In the genomic region with DNA sequence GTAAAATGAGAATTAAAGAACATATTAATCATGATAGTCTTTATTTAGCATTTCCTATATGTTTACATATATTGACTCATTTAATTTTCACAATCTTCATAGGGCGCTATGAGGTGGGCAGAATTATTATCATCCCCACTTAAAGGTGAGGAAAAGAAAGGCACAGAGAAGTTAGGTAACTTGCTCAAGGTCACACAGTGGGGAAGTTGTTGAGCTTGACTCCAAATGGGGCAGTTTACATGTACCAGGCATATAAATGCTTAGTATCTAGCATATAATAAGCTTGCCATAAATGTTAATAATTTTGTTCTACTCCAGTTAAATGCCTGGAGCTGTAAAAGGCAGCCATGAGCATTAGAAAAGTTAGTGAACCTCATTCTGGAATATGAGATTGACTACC, we compare ENCODE assay signal across 9 cellular contexts. TPM values are rescaled to one million over a fixed set of nuclear protein-coding genes. Genes with fewer than 3 reads are reported as not detected.
DNase-seq lines count a peak whose midpoint lies in the region; ATAC-seq, FAIRE-seq and TF ChIP-seq lines count a peak whose summit lies in the region.
"Had no signal": no experiment of that assay in that cellular context is flagged by ENCODE, and none has a peak within 500 bp of the region (broad histone marks: within the 10 kb centered on the region; RNA-seq: fewer than 3 reads in every experiment).

No MANE protein-coding gene starts in this region.

- FAIRE-seq in HepG2 (lab: Jason Lieb, UNC), result no peak

- no peak for TF ChIP-seq POLR2A in HepG2 (IDR thresholded peaks at IDR 0.05; ENCODE audit: insufficient read depth in 1 of 2, low read depth in 2 of 2, low read length in 2 of 2)

- H3K36me3 Mint-ChIP-seq in activated naive CD8-positive, alpha-beta T cell treated with anti-CD3 and anti-CD28 coated beads, Interleukin-2, amount 50 U/mL, for 24 hours (ENCODE audit: low read depth), result peaks cover 23% of the 10 kb centered on the region

- CTCF ChIA-PET in HepG2 (lab: Yijun Ruan, JAX; ENCODE audit: low intra/inter-chr PET ratio, low total read pairs), result no interaction called here

- no peaks in the 10 kb centered on the region for H4K20me1 ChIP-seq in HepG2 (ENCODE audit: insufficient read depth, low read length)

- in situ Hi-C loops in HAP-1 (cut with MboI; ENCODE audit: low sequenced_read_pairs), result loop anchor here (25.0 kb wide), 1 partner anchor 307 kb away; a partner anchor contains a TSS
- in situ Hi-C loops in HepG2 (cut with HindIII; ENCODE audit: extremely low pct_ligation_motif_present, low pct_unique_long_range_greater_than_20kb), result no loop called here

- WGBS in HepG2 (ENCODE audit: low lambda C conversion rate), result 95% methylated on average over 1 of the region's 1 CpG

- H3K4me1 ChIP-seq in ACC112 (ENCODE audit: control insufficient read depth, insufficient read depth, low read length, unreplicated experiment) (peaks cover 55% of the 10 kb centered on the region), HAP-1 (peaks cover 8% of the 10 kb centered on the region), HepG2 (ENCODE audit: insufficient read depth, low read length) (peaks cover 45% of the 10 kb centered on the region)

- H2AFZ ChIP-seq in ACC112 (ENCODE audit: low read length, unreplicated experiment), result no peak overlapping the region
- H2AFZ ChIP-seq in HepG2 (ENCODE audit: low read length), result no peak overlapping the region

- H3K9ac ChIP-seq in HepG2 (ENCODE audit: insufficient read depth, low read depth, low read length), result peak overlapping the region; percentile 71; the same call in 1 of the 2 replicates

- no TSS peak for BruUV-seq in HepG2 (replicated peaks; lab: Mats Ljungman, UMichigan)

- H3K4me3 Mint-ChIP-seq in activated naive CD8-positive, alpha-beta T cell treated with anti-CD3 and anti-CD28 coated beads, Interleukin-2, amount 50 U/mL, for 24 hours, result peak overlapping the region; percentile 90

- H3K4me1 Mint-ChIP-seq in activated naive CD8-positive, alpha-beta T cell treated with anti-CD3 and anti-CD28 coated beads, Interleukin-2, amount 50 U/mL, for 24 hours, result peaks cover 57% of the 10 kb centered on the region

- H3K4me3 ChIP-seq in ACC112 (ENCODE audit: low read depth, low read length) (peak overlapping the region; percentile 88), HAP-1 (peak overlapping the region; percentile 66), HepG2 (replicated peaks in 1 of 3; ENCODE audit: insufficient read depth in 1 of 3, low read depth in 2 of 3, low read length in 3 of 3) (peak overlapping the region; percentile 72 to 86 (median 77); a peak in 4 of 6 replicates)

- ATAC-seq in activated naive CD8-positive, alpha-beta T cell treated with anti-CD3 and anti-CD28 coated beads, Interleukin-2, amount 50 U/mL, for 24 hours, result no peak
- no peak for ATAC-seq in HepG2
- ATAC-seq: foreskin keratinocyte had no signal

- H3K27ac Mint-ChIP-seq in activated naive CD8-positive, alpha-beta T cell treated with anti-CD3 and anti-CD28 coated beads, Interleukin-2, amount 50 U/mL, for 24 hours, result peak overlapping the region; percentile 79

- H3K27me3 ChIP-seq in ACC112 (ENCODE audit: insufficient read depth, low read length), result no peaks in the 10 kb centered on the region
- no peaks in the 10 kb centered on the region for H3K27me3 ChIP-seq in HAP-1 (ENCODE audit: low read depth)
- H3K27me3 ChIP-seq in HepG2 (ENCODE audit: control insufficient read depth in 1 of 2, insufficient read depth in 2 of 2, low read length in 2 of 2), result no peaks in the 10 kb centered on the region
- H3K27me3 ChIP-seq: foreskin keratinocyte had no signal

- H3K9me3 Mint-ChIP-seq in activated naive CD8-positive, alpha-beta T cell treated with anti-CD3 and anti-CD28 coated beads, Interleukin-2, amount 50 U/mL, for 24 hours, result no peaks in the 10 kb centered on the region

- H3K36me3 ChIP-seq in ACC112 (ENCODE audit: insufficient read depth, low read length) (peaks cover 4% of the 10 kb centered on the region), HAP-1 (replicated peaks) (peaks cover 18% of the 10 kb centered on the region), HepG2 (replicated peaks in 1 of 2; ENCODE audit: control insufficient read depth in 1 of 2, insufficient read depth in 2 of 2, low read length in 2 of 2) (peaks cover 0 to 6% of the 10 kb centered on the region in 2 experiments; a peak in 1 of 5 replicates)

- TF ChIP-seq CTCF in HepG2 (CRISPR knock-in tag; IDR thresholded peaks at IDR 0.05), result no peak

- DNase-seq in HAP-1 (ENCODE audit: low spot score in 2 of 2) (no peak), HepG2 (ENCODE audit: low spot score) (no peak), SW 1271 (lab: John Stamatoyannopoulos, UW) (no peak), dedifferentiated amniotic fluid mesenchymal stem cell (ENCODE audit: extremely low spot score) (no peak), RPMI8226 (no peak), MV-4-11 (lab: John Stamatoyannopoulos, UW) (no peak)
- DNase-seq in activated naive CD8-positive, alpha-beta T cell treated with anti-CD3 and anti-CD28 coated beads, Interleukin-2, amount 50 U/mL, for 24 hours, result no peak
- DNase-seq: foreskin keratinocyte had no signal

- no peaks in the 10 kb centered on the region for H3K27me3 Mint-ChIP-seq in activated naive CD8-positive, alpha-beta T cell treated with anti-CD3 and anti-CD28 coated beads, Interleukin-2, amount 50 U/mL, for 24 hours

- intact Hi-C loops in HepG2 (cut with micrococcal nuclease; ENCODE audit: unreplicated experiment), result no loop called here

- POLR2A ChIA-PET in HepG2 (lab: Yijun Ruan, JAX), result no interaction called here

- no peak for TF ChIP-seq RAD21 in HepG2 (CRISPR knock-in tag; IDR thresholded peaks at IDR 0.05)

- TF ChIP-seq EP300 in HepG2 (IDR thresholded peaks at IDR 0.05; ENCODE audit: low read depth in 2 of 2, low read length in 2 of 2) (no peak), HepG2 (CRISPR knock-in tag; IDR thresholded peaks at IDR 0.05; ENCODE audit: borderline replicate concordance) (no peak)

- H3K27ac ChIP-seq in ACC112 (ENCODE audit: low read depth, low read length), result peak overlapping the region; percentile 89
- H3K27ac ChIP-seq in HepG2 (ENCODE audit: extremely low read length, insufficient read depth, low read length), result no peak overlapping the region

- no peaks in the 10 kb centered on the region for H3K9me3 ChIP-seq in HAP-1
- H3K9me3 ChIP-seq in HepG2 (ENCODE audit: low read length), result no peaks in the 10 kb centered on the region

- H3K4me2 ChIP-seq in HepG2 (ENCODE audit: low read depth, low read length), result peak overlapping the region; percentile 78

- H3K79me2 ChIP-seq in ACC112 (ENCODE audit: control insufficient read depth, insufficient read depth, low read length, unreplicated experiment), result peaks cover 81% of the 10 kb centered on the region
- H3K79me2 ChIP-seq in HepG2 (ENCODE audit: insufficient read depth, low read length), result peaks cover 25% of the 10 kb centered on the region

RNA-seq across cellular contexts. Expression of a gene that starts 1.5 kb away (rescaled TPM):
- 5.2 and 5.6 TPM in 2 replicates for total RNA-seq in HepG2 (2016; rRNA removed; fragmentation: Illumina TruSeq; extraction: Trizol)
- total RNA-seq in HepG2 (2016; cell fraction: cytosol; rRNA removed; fragmentation: Illumina TruSeq; extraction: Trizol; ENCODE audit: low read depth), result 29.5 and 32.5 TPM in 2 replicates
- 6.6 and 8.1 TPM in 2 replicates for total RNA-seq in HepG2 (2016; cell fraction: insoluble cytoplasmic fraction; rRNA removed; fragmentation: Illumina TruSeq; extraction: Trizol)
- total RNA-seq in HepG2 (2016; cell fraction: membrane; rRNA removed; fragmentation: Illumina TruSeq; extraction: Trizol), result 24.2 and 27.3 TPM in 2 replicates
- 0.65 and 1.8 TPM in 2 replicates for total RNA-seq in HepG2 (2016; cell fraction: nucleus; rRNA removed; fragmentation: Illumina TruSeq; extraction: Trizol)
- 8.3 and 11.5 TPM in 2 replicates for polyA plus RNA-seq in HepG2 (2011; rRNA removed)
- polyA plus RNA-seq in HepG2 (2011; cell fraction: cytosol; rRNA removed), result 8.2 and 9.2 TPM in 2 replicates
- 3.1 and 3.7 TPM in 2 replicates for polyA plus RNA-seq in HepG2 (2011; cell fraction: nucleus; rRNA removed)
- polyA plus RNA-seq in HepG2 (2012), result 4.6 and 7.2 TPM in 2 replicates
- 50.8 and 53.0 TPM in 2 replicates for polyA plus RNA-seq in HepG2 (2016; cell fraction: cytosol; fragmentation: Illumina TruSeq; extraction: Trizol; ENCODE audit: low read depth)
- polyA plus RNA-seq in HepG2 (2016; cell fraction: insoluble cytoplasmic fraction; fragmentation: Illumina TruSeq; extraction: Trizol; ENCODE audit: low read depth), result 8.5 and 8.8 TPM in 2 replicates
- 28.6 and 29.4 TPM in 2 replicates for polyA plus RNA-seq in HepG2 (2016; cell fraction: membrane; fragmentation: Illumina TruSeq; extraction: Trizol; ENCODE audit: low read depth)
- polyA plus RNA-seq in HepG2 (2016; cell fraction: nucleus; fragmentation: Illumina TruSeq; extraction: Trizol; ENCODE audit: insufficient read depth, low read depth), result 3.8 and 5.8 TPM in 2 replicates
- 2.0 and 3.7 TPM in 2 replicates for polyA minus RNA-seq in HepG2 (2011; rRNA and poly(A)+ RNA removed; ENCODE audit: low replicate concordance)
- 0.88 TPM in 1 of 2 replicates, not detected in the other for polyA minus RNA-seq in HepG2 (2011; cell fraction: cytosol; rRNA and poly(A)+ RNA removed)
- polyA minus RNA-seq in HepG2 (2011; cell fraction: nucleus; rRNA and poly(A)+ RNA removed), result 4.0 and 4.2 TPM in 2 replicates

RNA-seq across cellular contexts. Expression of a gene that starts 1.5 kb away (rescaled TPM):
- 13.6 and 18.9 TPM in 2 replicates for total RNA-seq in HepG2 (2016; rRNA removed; fragmentation: Illumina TruSeq; extraction: Trizol)
- 67.8 and 80.6 TPM in 2 replicates for total RNA-seq in HepG2 (2016; cell fraction: cytosol; rRNA removed; fragmentation: Illumina TruSeq; extraction: Trizol; ENCODE audit: low read depth)
- 11.6 and 13.5 TPM in 2 replicates for total RNA-seq in HepG2 (2016; cell fraction: insoluble cytoplasmic fraction; rRNA removed; fragmentation: Illumina TruSeq; extraction: Trizol)
- 41.3 and 48.8 TPM in 2 replicates for total RNA-seq in HepG2 (2016; cell fraction: membrane; rRNA removed; fragmentation: Illumina TruSeq; extraction: Trizol)
- total RNA-seq in HepG2 (2016; cell fraction: nucleus; rRNA removed; fragmentation: Illumina TruSeq; extraction: Trizol), result 6.7 and 10.8 TPM in 2 replicates
- polyA plus RNA-seq in HepG2 (2011; rRNA removed), result 5.1 and 6.1 TPM in 2 replicates
- 1.6 and 2.4 TPM in 2 replicates for polyA plus RNA-seq in HepG2 (2011; cell fraction: cytosol; rRNA removed)
- polyA plus RNA-seq in HepG2 (2011; cell fraction: nucleus; rRNA removed), result 17.7 and 18.0 TPM in 2 replicates
- 14.6 and 21.5 TPM in 2 replicates for polyA plus RNA-seq in HepG2 (2012)
- 56.1 and 69.9 TPM in 2 replicates for polyA plus RNA-seq in HepG2 (2016; cell fraction: cytosol; fragmentation: Illumina TruSeq; extraction: Trizol; ENCODE audit: low read depth)
- 10.2 and 11.2 TPM in 2 replicates for polyA plus RNA-seq in HepG2 (2016; cell fraction: insoluble cytoplasmic fraction; fragmentation: Illumina TruSeq; extraction: Trizol; ENCODE audit: low read depth)
- polyA plus RNA-seq in HepG2 (2016; cell fraction: membrane; fragmentation: Illumina TruSeq; extraction: Trizol; ENCODE audit: low read depth), result 34.3 and 42.3 TPM in 2 replicates
- polyA plus RNA-seq in HepG2 (2016; cell fraction: nucleus; fragmentation: Illumina TruSeq; extraction: Trizol; ENCODE audit: insufficient read depth, low read depth), result 11.8 and 19.6 TPM in 2 replicates
- 4.2 and 6.5 TPM in 2 replicates for polyA minus RNA-seq in HepG2 (2011; rRNA and poly(A)+ RNA removed; ENCODE audit: low replicate concordance)
- polyA minus RNA-seq in HepG2 (2011; cell fraction: cytosol; rRNA and poly(A)+ RNA removed), result 2.0 and 3.7 TPM in 2 replicates
- polyA minus RNA-seq in HepG2 (2011; cell fraction: nucleus; rRNA and poly(A)+ RNA removed), result 6.1 and 8.7 TPM in 2 replicates

RNA-seq across cellular contexts. Expression of a gene that starts 1.9 kb away (rescaled TPM):
- total RNA-seq in HepG2 (2016; rRNA removed; fragmentation: Illumina TruSeq; extraction: Trizol), result 24.3 and 44.2 TPM in 2 replicates
- total RNA-seq in HepG2 (2016; cell fraction: cytosol; rRNA removed; fragmentation: Illumina TruSeq; extraction: Trizol; ENCODE audit: low read depth), result 2.4 and 3.1 TPM in 2 replicates
- total RNA-seq in HepG2 (2016; cell fraction: insoluble cytoplasmic fraction; rRNA removed; fragmentation: Illumina TruSeq; extraction: Trizol), result 25.6 and 47.6 TPM in 2 replicates
- 13.5 and 13.7 TPM in 2 replicates for total RNA-seq in HepG2 (2016; cell fraction: membrane; rRNA removed; fragmentation: Illumina TruSeq; extraction: Trizol)
- total RNA-seq in HepG2 (2016; cell fraction: nucleus; rRNA removed; fragmentation: Illumina TruSeq; extraction: Trizol), result 12.9 and 17.1 TPM in 2 replicates
- polyA plus RNA-seq in HepG2 (2011; rRNA removed), result 16.1 and 19.8 TPM in 2 replicates
- 11.8 and 16.5 TPM in 2 replicates for polyA plus RNA-seq in HepG2 (2011; cell fraction: cytosol; rRNA removed)
- polyA plus RNA-seq in HepG2 (2011; cell fraction: nucleus; rRNA removed), result 5.8 and 6.0 TPM in 2 replicates
- polyA plus RNA-seq in HepG2 (2012), result 14.4 and 18.3 TPM in 2 replicates
- polyA plus RNA-seq in HepG2 (2016; cell fraction: cytosol; fragmentation: Illumina TruSeq; extraction: Trizol; ENCODE audit: low read depth), result 2.5 and 2.8 TPM in 2 replicates
- 57.9 and 58.3 TPM in 2 replicates for polyA plus RNA-seq in HepG2 (2016; cell fraction: insoluble cytoplasmic fraction; fragmentation: Illumina TruSeq; extraction: Trizol; ENCODE audit: low read depth)
- polyA plus RNA-seq in HepG2 (2016; cell fraction: membrane; fragmentation: Illumina TruSeq; extraction: Trizol; ENCODE audit: low read depth), result 8.6 and 9.5 TPM in 2 replicates
- 22.5 and 24.9 TPM in 2 replicates for polyA plus RNA-seq in HepG2 (2016; cell fraction: nucleus; fragmentation: Illumina TruSeq; extraction: Trizol; ENCODE audit: insufficient read depth, low read depth)
- polyA minus RNA-seq in HepG2 (2011; rRNA and poly(A)+ RNA removed; ENCODE audit: low replicate concordance), result 9.4 and 25.7 TPM in 2 replicates
- 16.2 and 17.1 TPM in 2 replicates for polyA minus RNA-seq in HepG2 (2011; cell fraction: cytosol; rRNA and poly(A)+ RNA removed)
- 15.1 and 18.4 TPM in 2 replicates for polyA minus RNA-seq in HepG2 (2011; cell fraction: nucleus; rRNA and poly(A)+ RNA removed)

RNA-seq across cellular contexts. Expression of a gene that starts 42.8 kb away (rescaled TPM):
- 65.3 and 81.6 TPM in 2 replicates for total RNA-seq in HepG2 (2016; rRNA removed; fragmentation: Illumina TruSeq; extraction: Trizol)
- 48.9 and 60.1 TPM in 2 replicates for total RNA-seq in HepG2 (2016; cell fraction: cytosol; rRNA removed; fragmentation: Illumina TruSeq; extraction: Trizol; ENCODE audit: low read depth)
- total RNA-seq in HepG2 (2016; cell fraction: insoluble cytoplasmic fraction; rRNA removed; fragmentation: Illumina TruSeq; extraction: Trizol), result 66.6 and 82.1 TPM in 2 replicates
- 83.8 and 87.5 TPM in 2 replicates for total RNA-seq in HepG2 (2016; cell fraction: membrane; rRNA removed; fragmentation: Illumina TruSeq; extraction: Trizol)
- total RNA-seq in HepG2 (2016; cell fraction: nucleus; rRNA removed; fragmentation: Illumina TruSeq; extraction: Trizol), result 23.8 and 26.8 TPM in 2 replicates
- polyA plus RNA-seq in HepG2 (2011; rRNA removed), result 92.9 and 109 TPM in 2 replicates
- 68.4 and 100 TPM in 2 replicates for polyA plus RNA-seq in HepG2 (2011; cell fraction: cytosol; rRNA removed)
- 24.9 and 29.2 TPM in 2 replicates for polyA plus RNA-seq in HepG2 (2011; cell fraction: nucleus; rRNA removed)
- 88.7 and 108 TPM in 2 replicates for polyA plus RNA-seq in HepG2 (2012)
- polyA plus RNA-seq in HepG2 (2016; cell fraction: cytosol; fragmentation: Illumina TruSeq; extraction: Trizol; ENCODE audit: low read depth), result 64.9 and 80.1 TPM in 2 replicates
- polyA plus RNA-seq in HepG2 (2016; cell fraction: insoluble cytoplasmic fraction; fragmentation: Illumina TruSeq; extraction: Trizol; ENCODE audit: low read depth), result 77.6 and 82.3 TPM in 2 replicates
- polyA plus RNA-seq in HepG2 (2016; cell fraction: membrane; fragmentation: Illumina TruSeq; extraction: Trizol; ENCODE audit: low read depth), result 81.0 and 84.5 TPM in 2 replicates
- 43.9 and 46.2 TPM in 2 replicates for polyA plus RNA-seq in HepG2 (2016; cell fraction: nucleus; fragmentation: Illumina TruSeq; extraction: Trizol; ENCODE audit: insufficient read depth, low read depth)
- 35.6 and 56.8 TPM in 2 replicates for polyA minus RNA-seq in HepG2 (2011; rRNA and poly(A)+ RNA removed; ENCODE audit: low replicate concordance)
- polyA minus RNA-seq in HepG2 (2011; cell fraction: cytosol; rRNA and poly(A)+ RNA removed), result 13.1 and 17.3 TPM in 2 replicates
- 18.0 and 23.9 TPM in 2 replicates for polyA minus RNA-seq in HepG2 (2011; cell fraction: nucleus; rRNA and poly(A)+ RNA removed)

RNA-seq across cellular contexts. Expression of a gene that starts 46.9 kb away (rescaled TPM):
- 0.21 and 0.29 TPM in 2 replicates for total RNA-seq in HepG2 (2016; rRNA removed; fragmentation: Illumina TruSeq; extraction: Trizol)
- total RNA-seq in HepG2 (2016; cell fraction: cytosol; rRNA removed; fragmentation: Illumina TruSeq; extraction: Trizol; ENCODE audit: low read depth), result 0.10 TPM in 1 of 2 replicates, not detected in the other
- 0.13 and 0.76 TPM in 2 replicates for total RNA-seq in HepG2 (2016; cell fraction: insoluble cytoplasmic fraction; rRNA removed; fragmentation: Illumina TruSeq; extraction: Trizol)
- total RNA-seq in HepG2 (2016; cell fraction: membrane; rRNA removed; fragmentation: Illumina TruSeq; extraction: Trizol), result 0.34 and 0.40 TPM in 2 replicates
- total RNA-seq in HepG2 (2016; cell fraction: nucleus; rRNA removed; fragmentation: Illumina TruSeq; extraction: Trizol), result 0.43 and 0.47 TPM in 2 replicates
- polyA plus RNA-seq in HepG2 (2011; rRNA removed), result 0.37 and 0.61 TPM in 2 replicates
- polyA plus RNA-seq in HepG2 (2011; cell fraction: cytosol; rRNA removed), result 0.27 and 0.32 TPM in 2 replicates
- 0.19 and 0.23 TPM in 2 replicates for polyA plus RNA-seq in HepG2 (2011; cell fraction: nucleus; rRNA removed)
- 0.15 and 0.30 TPM in 2 replicates for polyA plus RNA-seq in HepG2 (2012)
- polyA plus RNA-seq in HepG2 (2016; cell fraction: cytosol; fragmentation: Illumina TruSeq; extraction: Trizol; ENCODE audit: low read depth), result 0.12 and 0.15 TPM in 2 replicates
- polyA plus RNA-seq in HepG2 (2016; cell fraction: insoluble cytoplasmic fraction; fragmentation: Illumina TruSeq; extraction: Trizol; ENCODE audit: low read depth), result 0.32 and 0.61 TPM in 2 replicates
- 0.24 and 0.27 TPM in 2 replicates for polyA plus RNA-seq in HepG2 (2016; cell fraction: membrane; fragmentation: Illumina TruSeq; extraction: Trizol; ENCODE audit: low read depth)
- 0.17 and 0.18 TPM in 2 replicates for polyA plus RNA-seq in HepG2 (2016; cell fraction: nucleus; fragmentation: Illumina TruSeq; extraction: Trizol; ENCODE audit: insufficient read depth, low read depth)
- polyA minus RNA-seq in HepG2 (2011; rRNA and poly(A)+ RNA removed; ENCODE audit: low replicate concordance), result 0.72 and 2.8 TPM in 2 replicates
- 0.49 TPM in 1 of 2 replicates, not detected in the other for polyA minus RNA-seq in HepG2 (2011; cell fraction: cytosol; rRNA and poly(A)+ RNA removed)
- 0.52 and 0.75 TPM in 2 replicates for polyA minus RNA-seq in HepG2 (2011; cell fraction: nucleus; rRNA and poly(A)+ RNA removed)
